In genomic region chr3:128107809-128108208, GRCh38 we compare ENCODE assay signal across 19 cellular contexts.
"Had no signal": no experiment of that assay in that cellular context is flagged by ENCODE, and none has a peak within 500 bp of the region (broad histone marks: within the 10 kb centered on the region; RNA-seq: fewer than 3 reads in every experiment).

No MANE protein-coding gene starts in this region.

- H3K27ac ChIP-seq: ascending aorta, coronary artery, epithelial cell of prostate, stomach, thoracic aorta had no signal

- DNase-seq: activated CD4-positive, alpha-beta memory T cell treated with anti-CD3 and anti-CD28 coated beads for 36 hours; activated CD4-positive, alpha-beta T cell treated with anti-CD3 and anti-CD28 coated beads for 1 hour; activated gamma-delta T cell; activated naive CD8-positive, alpha-beta T cell treated with anti-CD3 and anti-CD28 coated beads, Interleukin-2, amount 10 ng/mL, durations not matched to agents 7 days and 5 days; activated T-cell treated with anti-CD3 and anti-CD28 coated beads, Interleukin-2, amount 50 U/mL, for 4 hours; central memory CD4-positive, alpha-beta T cell; effector memory CD4-positive, alpha-beta T cell; hypothalamus; kidney glomerular epithelial cell; mammary epithelial cell; occipital lobe; stimulated activated CD4-positive, alpha-beta T cell treated with anti-CD3 and anti-CD28 coated beads, Interleukin-15, amount 100 ng/mL, for 24 hours; stimulated activated CD4-positive, alpha-beta T cell treated with anti-CD3 and anti-CD28 coated beads, Interleukin-4, amount 100 ng/mL, for 4 hours; stomach had no signal

- H3K4me3 ChIP-seq: ascending aorta, coronary artery, stomach, thoracic aorta had no signal

- ATAC-seq: activated T-cell treated with anti-CD3 and anti-CD28 coated beads, Interleukin-2, amount 50 U/mL, for 4 hours; natural killer cell treated with Interleukin-12 subunit alpha and Interleukin-12 subunit beta and Interleukin-15 and Interleukin-18, amount 100 ng/mL, for 72 hours had no signal

- H3K27me3 ChIP-seq: ascending aorta, stomach had no signal

- H3K9me3 ChIP-seq: ascending aorta, stomach, thoracic aorta had no signal

- H3K4me1 ChIP-seq: ascending aorta had no signal

- H3K36me3 ChIP-seq: thoracic aorta had no signal
